Comparison of ENCODE assay signal across 2 cellular contexts in the genomic region with DNA sequence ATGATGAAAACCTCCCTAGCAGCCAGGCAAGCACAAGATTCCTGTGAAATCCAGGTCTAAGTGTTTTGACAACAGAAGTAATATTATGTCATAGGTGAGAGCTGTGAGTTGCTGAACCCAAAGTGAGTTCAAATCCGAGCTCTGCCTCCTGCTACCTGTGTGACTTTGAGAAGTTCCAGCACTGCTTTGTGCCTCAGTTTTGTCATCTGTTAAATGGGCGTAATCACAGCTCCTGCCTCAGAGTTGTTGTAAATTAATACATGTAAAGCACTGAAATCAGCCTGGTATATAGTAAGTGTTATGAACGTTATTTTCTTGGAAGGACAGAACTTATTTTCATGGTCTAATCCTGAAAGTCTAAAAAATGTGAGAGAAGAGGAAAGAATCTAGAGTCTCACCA. TPM values are rescaled to one million over a fixed set of nuclear protein-coding genes. Genes with fewer than 3 reads are reported as not detected.
"Had no signal": no experiment of that assay in that cellular context is flagged by ENCODE, and none has a peak within 500 bp of the region (broad histone marks: within the 10 kb centered on the region; RNA-seq: fewer than 3 reads in every experiment).

No MANE protein-coding gene starts in this region.

RNA-seq across cellular contexts. Expression of a gene that starts 38.7 kb away (rescaled TPM):
- total RNA-seq: GM23338, HT1080 had no signal
